Comparison of ENCODE assay signal across 1 cellular context in the genomic region with DNA sequence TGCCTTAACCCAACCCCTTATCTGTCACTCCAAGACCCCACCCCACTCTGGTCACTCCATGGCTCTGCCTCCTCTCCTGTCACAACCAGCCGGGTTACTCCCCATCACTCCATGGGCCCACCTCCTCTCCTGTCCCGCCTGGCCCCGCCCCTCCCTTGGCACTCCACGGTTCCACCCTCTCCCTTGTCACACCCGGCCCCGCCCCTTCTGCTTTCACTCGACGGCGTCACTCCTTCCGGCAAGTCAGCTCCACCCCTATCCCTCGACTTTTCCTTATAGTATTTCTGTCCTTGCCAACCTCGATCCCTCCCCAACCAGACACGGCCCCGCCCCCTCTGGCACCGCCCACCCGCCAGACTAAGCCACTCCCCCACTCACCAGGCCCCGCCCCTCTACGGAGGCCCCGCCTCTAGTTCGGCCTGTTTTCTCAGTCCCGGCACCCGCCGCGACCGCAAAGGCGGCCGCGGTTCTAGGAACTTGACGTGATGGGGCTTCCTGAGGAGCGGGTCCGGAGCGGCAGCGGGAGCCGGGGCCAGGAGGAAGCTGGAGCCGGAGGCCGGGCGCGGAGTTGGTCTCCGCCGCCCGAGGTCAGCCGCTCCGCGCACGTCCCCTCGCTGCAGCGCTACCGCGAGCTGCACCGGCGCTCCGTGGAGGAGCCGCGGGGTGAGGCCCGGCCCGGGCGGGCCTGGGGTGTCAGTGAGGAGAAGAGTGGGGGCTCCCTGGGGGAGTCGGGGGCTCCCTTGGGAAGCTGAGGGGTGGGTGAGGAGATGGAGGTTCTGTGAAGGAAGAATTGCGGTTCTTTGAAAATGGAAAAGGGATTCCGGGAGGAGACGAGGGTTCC.
A peak's percentile ranks its signal among the peaks of the same experiment; 100 is the strongest.
TF ChIP-seq lines count a peak whose summit lies in the region.

A gene with protein sequence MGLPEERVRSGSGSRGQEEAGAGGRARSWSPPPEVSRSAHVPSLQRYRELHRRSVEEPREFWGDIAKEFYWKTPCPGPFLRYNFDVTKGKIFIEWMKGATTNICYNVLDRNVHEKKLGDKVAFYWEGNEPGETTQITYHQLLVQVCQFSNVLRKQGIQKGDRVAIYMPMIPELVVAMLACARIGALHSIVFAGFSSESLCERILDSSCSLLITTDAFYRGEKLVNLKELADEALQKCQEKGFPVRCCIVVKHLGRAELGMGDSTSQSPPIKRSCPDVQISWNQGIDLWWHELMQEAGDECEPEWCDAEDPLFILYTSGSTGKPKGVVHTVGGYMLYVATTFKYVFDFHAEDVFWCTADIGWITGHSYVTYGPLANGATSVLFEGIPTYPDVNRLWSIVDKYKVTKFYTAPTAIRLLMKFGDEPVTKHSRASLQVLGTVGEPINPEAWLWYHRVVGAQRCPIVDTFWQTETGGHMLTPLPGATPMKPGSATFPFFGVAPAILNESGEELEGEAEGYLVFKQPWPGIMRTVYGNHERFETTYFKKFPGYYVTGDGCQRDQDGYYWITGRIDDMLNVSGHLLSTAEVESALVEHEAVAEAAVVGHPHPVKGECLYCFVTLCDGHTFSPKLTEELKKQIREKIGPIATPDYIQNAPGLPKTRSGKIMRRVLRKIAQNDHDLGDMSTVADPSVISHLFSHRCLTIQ (plus strand): TSS at position 452 of the 841 bp plus-strand sequence. CDS start 34 bp downstream, at position 486.

TF ChIP-seq in K562, 482 proteins besides CTCF, POLR2A, EP300 and RAD21 (continued from another document and continues in another):
- TF ChIP-seq, protein P1, sequence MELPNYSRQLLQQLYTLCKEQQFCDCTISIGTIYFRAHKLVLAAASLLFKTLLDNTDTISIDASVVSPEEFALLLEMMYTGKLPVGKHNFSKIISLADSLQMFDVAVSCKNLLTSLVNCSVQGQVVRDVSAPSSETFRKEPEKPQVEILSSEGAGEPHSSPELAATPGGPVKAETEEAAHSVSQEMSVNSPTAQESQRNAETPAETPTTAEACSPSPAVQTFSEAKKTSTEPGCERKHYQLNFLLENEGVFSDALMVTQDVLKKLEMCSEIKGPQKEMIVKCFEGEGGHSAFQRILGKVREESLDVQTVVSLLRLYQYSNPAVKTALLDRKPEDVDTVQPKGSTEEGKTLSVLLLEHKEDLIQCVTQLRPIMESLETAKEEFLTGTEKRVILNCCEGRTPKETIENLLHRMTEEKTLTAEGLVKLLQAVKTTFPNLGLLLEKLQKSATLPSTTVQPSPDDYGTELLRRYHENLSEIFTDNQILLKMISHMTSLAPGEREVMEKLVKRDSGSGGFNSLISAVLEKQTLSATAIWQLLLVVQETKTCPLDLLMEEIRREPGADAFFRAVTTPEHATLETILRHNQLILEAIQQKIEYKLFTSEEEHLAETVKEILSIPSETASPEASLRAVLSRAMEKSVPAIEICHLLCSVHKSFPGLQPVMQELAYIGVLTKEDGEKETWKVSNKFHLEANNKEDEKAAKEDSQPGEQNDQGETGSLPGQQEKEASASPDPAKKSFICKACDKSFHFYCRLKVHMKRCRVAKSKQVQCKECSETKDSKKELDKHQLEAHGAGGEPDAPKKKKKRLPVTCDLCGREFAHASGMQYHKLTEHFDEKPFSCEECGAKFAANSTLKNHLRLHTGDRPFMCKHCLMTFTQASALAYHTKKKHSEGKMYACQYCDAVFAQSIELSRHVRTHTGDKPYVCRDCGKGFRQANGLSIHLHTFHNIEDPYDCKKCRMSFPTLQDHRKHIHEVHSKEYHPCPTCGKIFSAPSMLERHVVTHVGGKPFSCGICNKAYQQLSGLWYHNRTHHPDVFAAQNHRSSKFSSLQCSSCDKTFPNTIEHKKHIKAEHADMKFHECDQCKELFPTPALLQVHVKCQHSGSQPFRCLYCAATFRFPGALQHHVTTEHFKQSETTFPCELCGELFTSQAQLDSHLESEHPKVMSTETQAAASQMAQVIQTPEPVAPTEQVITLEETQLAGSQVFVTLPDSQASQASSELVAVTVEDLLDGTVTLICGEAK (IDR thresholded peaks at IDR 0.05), result no peak
- TF ChIP-seq, protein P1 (CRISPR knock-in tag; IDR thresholded peaks at IDR 0.05), result no peak
- no peak for TF ChIP-seq ZNF239 (CRISPR knock-in tag; IDR thresholded peaks at IDR 0.05)
- TF ChIP-seq TAF1 (IDR thresholded peaks at IDR 0.05; ENCODE audit: control insufficient read depth, extremely low read depth, insufficient read depth, low read length, severe bottlenecking), result peak; percentile 76
- peak in 2 of 3 experiments; percentile 52 to 78 for TF ChIP-seq YY1 (IDR thresholded peaks at IDR 0.05; ENCODE audit: borderline replicate concordance in 1 of 3, control insufficient read depth in 1 of 3, extremely low read depth in 1 of 3, insufficient read depth in 3 of 3, insufficient read length in 1 of 3, insufficient replicate concordance in 2 of 3, low read depth in 1 of 3, low read length in 2 of 3)
- TF ChIP-seq, protein P2, sequence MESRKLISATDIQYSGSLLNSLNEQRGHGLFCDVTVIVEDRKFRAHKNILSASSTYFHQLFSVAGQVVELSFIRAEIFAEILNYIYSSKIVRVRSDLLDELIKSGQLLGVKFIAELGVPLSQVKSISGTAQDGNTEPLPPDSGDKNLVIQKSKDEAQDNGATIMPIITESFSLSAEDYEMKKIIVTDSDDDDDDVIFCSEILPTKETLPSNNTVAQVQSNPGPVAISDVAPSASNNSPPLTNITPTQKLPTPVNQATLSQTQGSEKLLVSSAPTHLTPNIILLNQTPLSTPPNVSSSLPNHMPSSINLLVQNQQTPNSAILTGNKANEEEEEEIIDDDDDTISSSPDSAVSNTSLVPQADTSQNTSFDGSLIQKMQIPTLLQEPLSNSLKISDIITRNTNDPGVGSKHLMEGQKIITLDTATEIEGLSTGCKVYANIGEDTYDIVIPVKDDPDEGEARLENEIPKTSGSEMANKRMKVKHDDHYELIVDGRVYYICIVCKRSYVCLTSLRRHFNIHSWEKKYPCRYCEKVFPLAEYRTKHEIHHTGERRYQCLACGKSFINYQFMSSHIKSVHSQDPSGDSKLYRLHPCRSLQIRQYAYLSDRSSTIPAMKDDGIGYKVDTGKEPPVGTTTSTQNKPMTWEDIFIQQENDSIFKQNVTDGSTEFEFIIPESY (CRISPR knock-in tag; IDR thresholded peaks at IDR 0.05), result peak; percentile 39; the same call in 1 of the 2 replicates
- no peak for TF ChIP-seq KAT2B (IDR thresholded peaks at IDR 0.05; ENCODE audit: low read depth, low read length)
- no peak for TF ChIP-seq MYBL2 (IDR thresholded peaks at IDR 0.05; ENCODE audit: low read depth)
- no peak for TF ChIP-seq MYBL2 (CRISPR knock-in tag; IDR thresholded peaks at IDR 0.05; ENCODE audit: borderline replicate concordance)
- TF ChIP-seq ZNF717 (CRISPR knock-in tag; IDR thresholded peaks at IDR 0.05), result no peak
- no peak for TF ChIP-seq ZNF274 (IDR thresholded peaks at IDR 0.05; ENCODE audit: borderline replicate concordance, low read depth, low read length)
- TF ChIP-seq, protein P3, sequence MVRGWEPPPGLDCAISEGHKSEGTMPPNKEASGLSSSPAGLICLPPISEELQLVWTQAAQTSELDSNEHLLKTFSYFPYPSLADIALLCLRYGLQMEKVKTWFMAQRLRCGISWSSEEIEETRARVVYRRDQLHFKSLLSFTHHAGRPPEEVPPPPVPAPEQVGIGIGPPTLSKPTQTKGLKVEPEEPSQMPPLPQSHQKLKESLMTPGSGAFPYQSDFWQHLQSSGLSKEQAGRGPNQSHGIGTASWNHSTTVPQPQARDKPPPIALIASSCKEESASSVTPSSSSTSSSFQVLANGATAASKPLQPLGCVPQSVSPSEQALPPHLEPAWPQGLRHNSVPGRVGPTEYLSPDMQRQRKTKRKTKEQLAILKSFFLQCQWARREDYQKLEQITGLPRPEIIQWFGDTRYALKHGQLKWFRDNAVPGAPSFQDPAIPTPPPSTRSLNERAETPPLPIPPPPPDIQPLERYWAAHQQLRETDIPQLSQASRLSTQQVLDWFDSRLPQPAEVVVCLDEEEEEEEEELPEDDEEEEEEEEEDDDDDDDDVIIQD (CRISPR knock-in tag; IDR thresholded peaks at IDR 0.05), result no peak
- TF ChIP-seq, protein P4, sequence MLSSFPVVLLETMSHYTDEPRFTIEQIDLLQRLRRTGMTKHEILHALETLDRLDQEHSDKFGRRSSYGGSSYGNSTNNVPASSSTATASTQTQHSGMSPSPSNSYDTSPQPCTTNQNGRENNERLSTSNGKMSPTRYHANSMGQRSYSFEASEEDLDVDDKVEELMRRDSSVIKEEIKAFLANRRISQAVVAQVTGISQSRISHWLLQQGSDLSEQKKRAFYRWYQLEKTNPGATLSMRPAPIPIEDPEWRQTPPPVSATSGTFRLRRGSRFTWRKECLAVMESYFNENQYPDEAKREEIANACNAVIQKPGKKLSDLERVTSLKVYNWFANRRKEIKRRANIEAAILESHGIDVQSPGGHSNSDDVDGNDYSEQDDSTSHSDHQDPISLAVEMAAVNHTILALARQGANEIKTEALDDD (IDR thresholded peaks at IDR 0.05), result no peak; the same call in 1 of the 2 replicates
- TF ChIP-seq MXI1 (IDR thresholded peaks at IDR 0.05; ENCODE audit: low read depth, low read length), result no peak
- peak; percentile 81 for TF ChIP-seq SP1 (CRISPR knock-in tag; IDR thresholded peaks at IDR 0.05)
- TF ChIP-seq DDX20 (tag; IDR thresholded peaks at IDR 0.05; ENCODE audit: low read depth), result no peak
- no peak for TF ChIP-seq NR2F6 (CRISPR knock-in tag; IDR thresholded peaks at IDR 0.05)
- TF ChIP-seq ZNF79 (CRISPR knock-in tag; IDR thresholded peaks at IDR 0.05; ENCODE audit: low read depth), result no peak
- TF ChIP-seq ZNF780A (CRISPR knock-in tag; IDR thresholded peaks at IDR 0.05), result no peak
- TF ChIP-seq, protein P5, sequence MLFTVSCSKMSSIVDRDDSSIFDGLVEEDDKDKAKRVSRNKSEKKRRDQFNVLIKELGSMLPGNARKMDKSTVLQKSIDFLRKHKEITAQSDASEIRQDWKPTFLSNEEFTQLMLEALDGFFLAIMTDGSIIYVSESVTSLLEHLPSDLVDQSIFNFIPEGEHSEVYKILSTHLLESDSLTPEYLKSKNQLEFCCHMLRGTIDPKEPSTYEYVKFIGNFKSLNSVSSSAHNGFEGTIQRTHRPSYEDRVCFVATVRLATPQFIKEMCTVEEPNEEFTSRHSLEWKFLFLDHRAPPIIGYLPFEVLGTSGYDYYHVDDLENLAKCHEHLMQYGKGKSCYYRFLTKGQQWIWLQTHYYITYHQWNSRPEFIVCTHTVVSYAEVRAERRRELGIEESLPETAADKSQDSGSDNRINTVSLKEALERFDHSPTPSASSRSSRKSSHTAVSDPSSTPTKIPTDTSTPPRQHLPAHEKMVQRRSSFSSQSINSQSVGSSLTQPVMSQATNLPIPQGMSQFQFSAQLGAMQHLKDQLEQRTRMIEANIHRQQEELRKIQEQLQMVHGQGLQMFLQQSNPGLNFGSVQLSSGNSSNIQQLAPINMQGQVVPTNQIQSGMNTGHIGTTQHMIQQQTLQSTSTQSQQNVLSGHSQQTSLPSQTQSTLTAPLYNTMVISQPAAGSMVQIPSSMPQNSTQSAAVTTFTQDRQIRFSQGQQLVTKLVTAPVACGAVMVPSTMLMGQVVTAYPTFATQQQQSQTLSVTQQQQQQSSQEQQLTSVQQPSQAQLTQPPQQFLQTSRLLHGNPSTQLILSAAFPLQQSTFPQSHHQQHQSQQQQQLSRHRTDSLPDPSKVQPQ (CRISPR knock-in tag; IDR thresholded peaks at IDR 0.05; ENCODE audit: borderline replicate concordance), result no peak
- TF ChIP-seq, protein P6, sequence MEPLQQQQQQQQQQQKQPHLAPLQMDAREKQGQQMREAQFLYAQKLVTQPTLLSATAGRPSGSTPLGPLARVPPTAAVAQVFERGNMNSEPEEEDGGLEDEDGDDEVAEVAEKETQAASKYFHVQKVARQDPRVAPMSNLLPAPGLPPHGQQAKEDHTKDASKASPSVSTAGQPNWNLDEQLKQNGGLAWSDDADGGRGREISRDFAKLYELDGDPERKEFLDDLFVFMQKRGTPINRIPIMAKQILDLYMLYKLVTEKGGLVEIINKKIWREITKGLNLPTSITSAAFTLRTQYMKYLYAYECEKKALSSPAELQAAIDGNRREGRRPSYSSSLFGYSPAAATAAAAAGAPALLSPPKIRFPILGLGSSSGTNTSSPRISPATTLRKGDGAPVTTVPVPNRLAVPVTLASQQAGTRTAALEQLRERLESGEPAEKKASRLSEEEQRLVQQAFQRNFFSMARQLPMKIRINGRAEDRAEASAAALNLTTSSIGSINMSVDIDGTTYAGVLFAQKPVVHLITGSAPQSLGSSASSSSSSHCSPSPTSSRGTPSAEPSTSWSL (CRISPR knock-in tag; IDR thresholded peaks at IDR 0.05; ENCODE audit: borderline replicate concordance), result no peak
- TF ChIP-seq, protein P7, sequence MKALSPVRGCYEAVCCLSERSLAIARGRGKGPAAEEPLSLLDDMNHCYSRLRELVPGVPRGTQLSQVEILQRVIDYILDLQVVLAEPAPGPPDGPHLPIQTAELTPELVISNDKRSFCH (CRISPR knock-in tag; IDR thresholded peaks at IDR 0.05), result no peak
- TF ChIP-seq, protein P7 (tag; IDR thresholded peaks at IDR 0.05), result no peak
- TF ChIP-seq C11orf30 (IDR thresholded peaks at IDR 0.05; ENCODE audit: low read depth), result no peak
- TF ChIP-seq, protein P8, sequence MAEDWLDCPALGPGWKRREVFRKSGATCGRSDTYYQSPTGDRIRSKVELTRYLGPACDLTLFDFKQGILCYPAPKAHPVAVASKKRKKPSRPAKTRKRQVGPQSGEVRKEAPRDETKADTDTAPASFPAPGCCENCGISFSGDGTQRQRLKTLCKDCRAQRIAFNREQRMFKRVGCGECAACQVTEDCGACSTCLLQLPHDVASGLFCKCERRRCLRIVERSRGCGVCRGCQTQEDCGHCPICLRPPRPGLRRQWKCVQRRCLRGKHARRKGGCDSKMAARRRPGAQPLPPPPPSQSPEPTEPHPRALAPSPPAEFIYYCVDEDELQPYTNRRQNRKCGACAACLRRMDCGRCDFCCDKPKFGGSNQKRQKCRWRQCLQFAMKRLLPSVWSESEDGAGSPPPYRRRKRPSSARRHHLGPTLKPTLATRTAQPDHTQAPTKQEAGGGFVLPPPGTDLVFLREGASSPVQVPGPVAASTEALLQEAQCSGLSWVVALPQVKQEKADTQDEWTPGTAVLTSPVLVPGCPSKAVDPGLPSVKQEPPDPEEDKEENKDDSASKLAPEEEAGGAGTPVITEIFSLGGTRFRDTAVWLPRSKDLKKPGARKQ (CRISPR knock-in tag; IDR thresholded peaks at IDR 0.05), result no peak
